ENCODE assay signal across 1 cellular context in genomic region chr13:110244096-110244830, GRCh38.
TF ChIP-seq lines count a peak whose summit lies in the region.

No MANE protein-coding gene starts in this region.

TF ChIP-seq in IMR-90, 13 proteins besides CTCF, POLR2A, EP300 and RAD21 (continued from another document):
- TF ChIP-seq ELK1 (IDR thresholded peaks at IDR 0.05; ENCODE audit: borderline replicate concordance, low read depth, low read length) = no peak
- TF ChIP-seq MXI1 (IDR thresholded peaks at IDR 0.05; ENCODE audit: borderline replicate concordance, low read depth, low read length) = no peak
- TF ChIP-seq RCOR1 (IDR thresholded peaks at IDR 0.05; ENCODE audit: insufficient replicate concordance, low read length) = no peak
- no peak for TF ChIP-seq BHLHE40 (IDR thresholded peaks at IDR 0.05; ENCODE audit: low read depth, low read length)
- TF ChIP-seq CHD1 (IDR thresholded peaks at IDR 0.05; ENCODE audit: low read depth, low read length) = no peak
- no peak for TF ChIP-seq MAZ (IDR thresholded peaks at IDR 0.05; ENCODE audit: borderline replicate concordance, low read depth, low read length)
- no peak for TF ChIP-seq RFX5 (IDR thresholded peaks at IDR 0.05; ENCODE audit: low read depth, low read length)
- no peak for TF ChIP-seq MAFK (IDR thresholded peaks at IDR 0.05; ENCODE audit: low read depth, low read length)
- no peak for TF ChIP-seq FOS (IDR thresholded peaks at IDR 0.05; ENCODE audit: low read depth, low read length)
- TF ChIP-seq CEBPB (IDR thresholded peaks at IDR 0.05; ENCODE audit: low read depth, low read length) = no peak
TF ChIP-seq in IMR-90: peak in this region for 0.
